Comparison of ENCODE assay signal across 10 cellular contexts in the genomic region with DNA sequence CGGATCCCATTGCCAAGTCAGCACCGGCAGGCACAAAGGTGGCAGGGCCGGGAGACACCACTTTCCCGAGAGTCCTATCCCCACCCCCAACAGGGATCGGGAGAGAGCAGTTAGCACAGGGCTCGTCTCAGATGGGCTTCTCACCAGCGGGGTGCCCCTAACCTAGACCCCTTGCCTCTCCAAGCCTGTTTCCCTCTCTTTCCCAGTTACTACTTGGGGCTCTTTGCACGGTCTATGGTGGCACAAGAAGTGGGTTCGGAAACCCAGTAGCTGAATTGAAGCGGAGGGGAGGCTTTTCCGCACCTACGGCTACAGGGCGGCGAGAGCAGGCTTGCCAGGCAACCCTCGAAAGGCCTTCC. TPM values are rescaled to one million over a fixed set of nuclear protein-coding genes. Genes with fewer than 3 reads are reported as not detected.
DNase-seq lines count a peak whose midpoint lies in the region; ATAC-seq and TF ChIP-seq lines count a peak whose summit lies in the region.
"Had no signal": no experiment of that assay in that cellular context is flagged by ENCODE, and none has a peak within 500 bp of the region (broad histone marks: within the 10 kb centered on the region; RNA-seq: fewer than 3 reads in every experiment).

No MANE protein-coding gene starts in this region.

- CTCF ChIA-PET in activated naive CD4-positive, alpha-beta T cell treated with anti-CD3 and anti-CD28 coated beads for 36 hours (lab: Charles Lee): interaction anchor here (1.3 to 8.4 kb wide), 2 partner anchors 14 to 26 kb away, joined by 3 to 74 read pairs; no protein-coding TSS in a partner anchor
- CTCF ChIA-PET in activated naive CD4-positive, alpha-beta T cell treated with anti-CD3 and anti-CD28 coated beads, Interleukin-2, amount 10 ng/mL, durations not matched to agents 7 days and 5 days (lab: Charles Lee): no interaction called here
- CTCF ChIA-PET in OCI-LY7 (lab: Charles Lee; ENCODE audit: unreplicated experiment): no interaction called here

- no peaks in the 10 kb centered on the region for H3K9me3 Mint-ChIP-seq in activated naive CD4-positive, alpha-beta T cell treated with anti-CD3 and anti-CD28 coated beads for 36 hours
- peaks cover 2% of the 10 kb centered on the region for H3K9me3 Mint-ChIP-seq in activated naive CD4-positive, alpha-beta T cell treated with anti-CD3 and anti-CD28 coated beads, Interleukin-2, amount 10 ng/mL, durations not matched to agents 7 days and 5 days
- peaks cover 2% of the 10 kb centered on the region for H3K9me3 Mint-ChIP-seq in nephron

- peak overlapping the region; percentile 31 for H3K4me3 ChIP-seq in fibroblast of pulmonary artery (replicated peaks; ENCODE audit: low read depth, low read length)
- peak overlapping the region; percentile 62 for H3K4me3 ChIP-seq in urinary bladder (ENCODE audit: low read depth, low read length)
- H3K4me3 ChIP-seq in OCI-LY7 (ENCODE audit: low read depth, low read length, poor library complexity, severe bottlenecking): no peak overlapping the region

- H3K9me2 ChIP-seq in OCI-LY7 (ENCODE audit: insufficient read depth, low read length): no peaks in the 10 kb centered on the region

- intact Hi-C loops in activated naive CD4-positive, alpha-beta T cell treated with anti-CD3 and anti-CD28 coated beads for 36 hours (cut with micrococcal nuclease): loop anchor here (5.0 kb wide), 1 partner anchor 123 kb away; a partner anchor contains a TSS
- intact Hi-C loops in OCI-LY7 (cut with micrococcal nuclease; ENCODE audit: unreplicated experiment): no loop called here

- DNase-seq in activated naive CD4-positive, alpha-beta T cell treated with anti-CD3 and anti-CD28 coated beads for 36 hours: no peak
- DNase-seq in activated naive CD4-positive, alpha-beta T cell treated with anti-CD3 and anti-CD28 coated beads, Interleukin-2, amount 10 ng/mL, durations not matched to agents 7 days and 5 days: no peak
- DNase-seq in fibroblast of pulmonary artery (ENCODE audit: low read depth): no peak
- no peak for DNase-seq in OCI-LY7 (ENCODE audit: low spot score)
- no peak for DNase-seq in cortex of kidney (lab: John Stamatoyannopoulos, UW)
- DNase-seq: AML-193 had no signal

- WGBS in urinary bladder: 22% methylated on average over 15 of the region's 15 CpGs

- peaks cover 44% of the 10 kb centered on the region for H3K4me1 Mint-ChIP-seq in activated naive CD4-positive, alpha-beta T cell treated with anti-CD3 and anti-CD28 coated beads for 36 hours (ENCODE audit: low read depth)
- peaks cover 51% of the 10 kb centered on the region for H3K4me1 Mint-ChIP-seq in activated naive CD4-positive, alpha-beta T cell treated with anti-CD3 and anti-CD28 coated beads, Interleukin-2, amount 10 ng/mL, durations not matched to agents 7 days and 5 days
- H3K4me1 Mint-ChIP-seq in nephron: peaks cover 48% of the 10 kb centered on the region

- peak overlapping the region; percentile 51 for H3K4me3 Mint-ChIP-seq in activated naive CD4-positive, alpha-beta T cell treated with anti-CD3 and anti-CD28 coated beads for 36 hours
- H3K4me3 Mint-ChIP-seq in activated naive CD4-positive, alpha-beta T cell treated with anti-CD3 and anti-CD28 coated beads, Interleukin-2, amount 10 ng/mL, durations not matched to agents 7 days and 5 days: no peak overlapping the region
- H3K4me3 Mint-ChIP-seq in nephron: peak overlapping the region; percentile 79 to 82 (median 80)

- no peak for ATAC-seq in GM18511 (IDR thresholded peaks at IDR 0.05; ENCODE audit: unreplicated experiment)

- H3K27ac ChIP-seq in urinary bladder (ENCODE audit: low read depth) (peak overlapping the region; percentile 72), OCI-LY7 (ENCODE audit: low read depth, low read length, poor library complexity, severe bottlenecking) (no peak overlapping the region)

- POLR2A ChIA-PET in OCI-LY7 (lab: Charles Lee): interaction anchor here (0.6 kb wide), 1 partner anchor 233 kb away, joined by 4 read pairs; no protein-coding TSS in a partner anchor

- no TSS peak for BruUV-seq in OCI-LY7 (replicated peaks; lab: Mats Ljungman, UMichigan)

- no peak overlapping the region for H3K27ac Mint-ChIP-seq in activated naive CD4-positive, alpha-beta T cell treated with anti-CD3 and anti-CD28 coated beads for 36 hours
- H3K27ac Mint-ChIP-seq in activated naive CD4-positive, alpha-beta T cell treated with anti-CD3 and anti-CD28 coated beads, Interleukin-2, amount 10 ng/mL, durations not matched to agents 7 days and 5 days: no peak overlapping the region
- peak overlapping the region in 2 of 3 experiments; percentile 33 to 45 for H3K27ac Mint-ChIP-seq in nephron

- TF ChIP-seq CTCF in fibroblast of pulmonary artery (IDR thresholded peaks at IDR 0.05; ENCODE audit: low read length, missing control alignments) (no peak), nephron (IDR thresholded peaks at IDR 0.05; ENCODE audit: unreplicated experiment in 3 of 3) (no peak), OCI-LY7 (conservative IDR thresholded peaks at IDR 0.05; ENCODE audit: low read length) (no peak)

- H3K4me2 ChIP-seq in OCI-LY7 (ENCODE audit: low read length): no peak overlapping the region

- peaks cover 3% of the 10 kb centered on the region for H3K4me1 ChIP-seq in urinary bladder (ENCODE audit: insufficient read depth)
- H3K4me1 ChIP-seq in OCI-LY7 (ENCODE audit: insufficient read depth, low read length, poor library complexity, severe bottlenecking): peaks cover 27% of the 10 kb centered on the region

- no peaks in the 10 kb centered on the region for H3K79me2 ChIP-seq in OCI-LY7 (ENCODE audit: insufficient read depth, low read depth, low read length)

- H3K9me3 ChIP-seq in OCI-LY7 (ENCODE audit: low read length): no peaks in the 10 kb centered on the region

- H3K36me3 Mint-ChIP-seq in activated naive CD4-positive, alpha-beta T cell treated with anti-CD3 and anti-CD28 coated beads for 36 hours (ENCODE audit: low read depth): no peaks in the 10 kb centered on the region
- H3K36me3 Mint-ChIP-seq in activated naive CD4-positive, alpha-beta T cell treated with anti-CD3 and anti-CD28 coated beads, Interleukin-2, amount 10 ng/mL, durations not matched to agents 7 days and 5 days: peaks cover 2% of the 10 kb centered on the region
- no peaks in the 10 kb centered on the region for H3K36me3 Mint-ChIP-seq in nephron (ENCODE audit: low read depth)

- no peaks in the 10 kb centered on the region for H4K20me1 ChIP-seq in OCI-LY7 (ENCODE audit: insufficient read depth, low read length)

- no peak overlapping the region for H2AFZ ChIP-seq in OCI-LY7 (ENCODE audit: low read length)

- H3K36me3 ChIP-seq in urinary bladder (ENCODE audit: insufficient read depth) (no peaks in the 10 kb centered on the region), OCI-LY7 (ENCODE audit: insufficient read depth, low read length) (no peaks in the 10 kb centered on the region)

- peaks cover 21% of the 10 kb centered on the region for H3K27me3 Mint-ChIP-seq in activated naive CD4-positive, alpha-beta T cell treated with anti-CD3 and anti-CD28 coated beads for 36 hours (ENCODE audit: low read depth)
- H3K27me3 Mint-ChIP-seq in activated naive CD4-positive, alpha-beta T cell treated with anti-CD3 and anti-CD28 coated beads, Interleukin-2, amount 10 ng/mL, durations not matched to agents 7 days and 5 days: peaks cover 80% of the 10 kb centered on the region
- peaks cover 79% of the 10 kb centered on the region for H3K27me3 Mint-ChIP-seq in nephron (ENCODE audit: low read depth)

RNA-seq across cellular contexts. Expression of a gene that starts 0.4 kb away (rescaled TPM):
- total RNA-seq in activated naive CD4-positive, alpha-beta T cell treated with anti-CD3 and anti-CD28 coated beads for 36 hours: under 1 TPM; 0.10 to 0.20 TPM
- total RNA-seq in urinary bladder (5.7 TPM), OCI-LY7 (2022) (not detected in 2 replicates)
- 4.3 TPM for polyA plus RNA-seq in urinary bladder
- not detected in 2 replicates for total RNA-seq in OCI-LY7 (2014; rRNA removed; shearing (Covaris generic))

RNA-seq across cellular contexts. Expression of a gene that starts 6.8 kb away (rescaled TPM):
- under 1 TPM; 0.32 to 0.48 TPM for total RNA-seq in activated naive CD4-positive, alpha-beta T cell treated with anti-CD3 and anti-CD28 coated beads for 36 hours
- total RNA-seq in urinary bladder (1.9 TPM), OCI-LY7 (2022) (0.08 and 0.18 TPM in 2 replicates)
- 0.62 TPM for polyA plus RNA-seq in urinary bladder
- total RNA-seq in OCI-LY7 (2014; rRNA removed; shearing (Covaris generic)): 0.66 TPM in 1 of 2 replicates, not detected in the other
- total RNA-seq: T-helper 2 cell treated with Interferon-gamma antibody and Interleukin-4, amounts not matched to agents 100 ng/mL and 5 ng/mL, for 36 hours had no signal

RNA-seq across cellular contexts. Expression of a gene that starts 59.9 kb away (rescaled TPM):
- total RNA-seq in activated naive CD4-positive, alpha-beta T cell treated with anti-CD3 and anti-CD28 coated beads for 36 hours: not detected
- total RNA-seq in urinary bladder (not detected), OCI-LY7 (2022) (not detected in 2 replicates)
- not detected for polyA plus RNA-seq in urinary bladder
- total RNA-seq in OCI-LY7 (2014; rRNA removed; shearing (Covaris generic)): not detected in 2 replicates
- total RNA-seq: T-helper 2 cell treated with Interferon-gamma antibody and Interleukin-4, amounts not matched to agents 100 ng/mL and 5 ng/mL, for 36 hours had no signal

Comparison
In these comparisons a context has a peak if more than half of its experiments do, and no peak if none do; other contexts are left out.
1. H3K27ac Mint-ChIP-seq: peak in nephron (2 of 3); none in activated naive CD4-positive, alpha-beta T cell treated with anti-CD3 and anti-CD28 coated beads for 36 hours (single experiment) and activated naive CD4-positive, alpha-beta T cell treated with anti-CD3 and anti-CD28 coated beads, Interleukin-2, amount 10 ng/mL, durations not matched to agents 7 days and 5 days (single experiment).